8 cellular contexts compared by ENCODE assay signal in the genomic region with DNA sequence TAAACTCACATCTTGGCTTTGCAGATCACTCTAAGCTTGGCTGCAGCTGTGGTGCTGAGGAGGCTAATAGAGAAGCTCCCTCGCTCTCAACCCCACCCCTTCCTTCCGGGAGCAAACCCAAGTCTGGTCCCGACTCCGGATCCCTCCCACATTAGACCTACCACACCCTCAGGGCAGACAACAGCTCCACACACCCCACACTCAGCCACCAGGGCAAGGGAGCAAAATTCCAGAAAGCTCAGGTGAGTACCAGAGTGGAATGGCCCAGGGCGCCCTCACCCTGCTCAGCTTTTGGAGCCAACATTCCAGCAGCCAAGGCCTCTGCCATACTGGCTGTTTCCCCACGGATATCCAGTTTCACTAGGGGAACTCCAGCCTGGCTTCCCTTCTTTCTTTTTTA. TPM values are rescaled to one million over a fixed set of nuclear protein-coding genes. Genes with fewer than 3 reads are reported as not detected.
DNase-seq lines count a peak whose midpoint lies in the region; ATAC-seq and TF ChIP-seq lines count a peak whose summit lies in the region.
"Not testable (repeated sequence)": the region's sequence is repeated elsewhere in the genome, so short reads cannot be mapped to it uniquely, and the experiment has no call there.

No MANE protein-coding gene starts in this region.

- not testable (repeated sequence) for H3K9me3 Mint-ChIP-seq in CD8-positive, alpha-beta memory T cell; activated naive CD8-positive, alpha-beta T cell treated with anti-CD3 and anti-CD28 coated beads, Interleukin-2, amount 10 ng/mL, durations not matched to agents 7 days and 5 days

- 13 to 67% methylated on average over 1 to 3 of the region's 6 CpGs for WGBS in gastroesophageal sphincter (ENCODE audit: low coverage in 1 of 2), 2 donors
- 10 to 33% (median 12%) methylated on average over 3 to 6 of the region's 6 CpGs for WGBS in stomach, 5 donors

- TF ChIP-seq POLR2A in gastroesophageal sphincter (IDR thresholded peaks at IDR 0.05); stomach (IDR thresholded peaks at IDR 0.05): not testable (repeated sequence)

- not testable (repeated sequence) for H3K27me3 Mint-ChIP-seq in CD8-positive, alpha-beta memory T cell; activated naive CD8-positive, alpha-beta T cell treated with anti-CD3 and anti-CD28 coated beads, Interleukin-2, amount 10 ng/mL, durations not matched to agents 7 days and 5 days

- H3K4me2 ChIP-seq in skeletal muscle satellite cell (ENCODE audit: low read length), result peak overlapping the region; percentile 49

- not testable (repeated sequence) for TF ChIP-seq EP300 in gastroesophageal sphincter (IDR thresholded peaks at IDR 0.05); stomach (IDR thresholded peaks at IDR 0.05)

- H3K4me1 ChIP-seq in CD8-positive, alpha-beta memory T cell (ENCODE audit: insufficient read depth, low read length); gastroesophageal sphincter; skeletal muscle satellite cell (ENCODE audit: control insufficient read depth, insufficient read depth, low read length); stomach: not testable (repeated sequence)

- H3K36me3 Mint-ChIP-seq in CD8-positive, alpha-beta memory T cell; activated naive CD8-positive, alpha-beta T cell treated with anti-CD3 and anti-CD28 coated beads, Interleukin-2, amount 10 ng/mL, durations not matched to agents 7 days and 5 days: not testable (repeated sequence)

- not testable (repeated sequence) for H3K27me3 ChIP-seq in CD8-positive, alpha-beta memory T cell (ENCODE audit: insufficient read depth, low read length, poor library complexity, severe bottlenecking); gastroesophageal sphincter; skeletal muscle satellite cell (ENCODE audit: control insufficient read depth, insufficient read depth, low read length); stomach

- intact Hi-C loops in stomach (cut with DNase I; ENCODE audit: low total_unique reads), result not testable (repeated sequence)

- ATAC-seq in activated naive CD8-positive, alpha-beta T cell treated with anti-CD3 and anti-CD28 coated beads, Interleukin-2, amount 10 ng/mL, durations not matched to agents 7 days and 5 days (ENCODE audit: low read depth), result peak; percentile 59
- peak; percentile 82 for ATAC-seq in gastroesophageal sphincter

- not testable (repeated sequence) for H3K27ac ChIP-seq in CD8-positive, alpha-beta memory T cell (ENCODE audit: low read depth, low read length)
- H3K27ac ChIP-seq in gastroesophageal sphincter, result peak overlapping the region in 3 of 4 donors; percentile 49 to 68 (median 67)
- peak overlapping the region in 4 of 5 donors; percentile 42 to 70 (median 51) for H3K27ac ChIP-seq in stomach

- H3K4me3 ChIP-seq in CD8-positive, alpha-beta memory T cell (ENCODE audit: low read length); skeletal muscle satellite cell (ENCODE audit: low read length); stomach: not testable (repeated sequence)
- peak overlapping the region in 1 of 2 donors; percentile 25 for H3K4me3 ChIP-seq in gastroesophageal sphincter

- POLR2A ChIA-PET in CD8-positive, alpha-beta memory T cell (lab: Charles Lee); activated naive CD8-positive, alpha-beta T cell treated with anti-CD3 and anti-CD28 coated beads, Interleukin-2, amount 10 ng/mL, durations not matched to agents 7 days and 5 days (lab: Charles Lee): not testable (repeated sequence)

- peak overlapping the region in 7 of 8 donors; percentile 26 to 86 (median 60) for H3K27ac Mint-ChIP-seq in CD8-positive, alpha-beta memory T cell
- H3K27ac Mint-ChIP-seq in activated naive CD8-positive, alpha-beta T cell treated with anti-CD3 and anti-CD28 coated beads, Interleukin-2, amount 10 ng/mL, durations not matched to agents 7 days and 5 days, result not testable (repeated sequence)

- peak overlapping the region in 6 of 7 donors; percentile 56 to 87 (median 66) for H3K4me3 Mint-ChIP-seq in CD8-positive, alpha-beta memory T cell
- peak overlapping the region; percentile 44 for H3K4me3 Mint-ChIP-seq in activated naive CD8-positive, alpha-beta T cell treated with anti-CD3 and anti-CD28 coated beads, Interleukin-2, amount 10 ng/mL, durations not matched to agents 7 days and 5 days

- TF ChIP-seq CTCF in gastroesophageal sphincter (IDR thresholded peaks at IDR 0.05), result peak in 1 of 4 experiments; percentile 10
- TF ChIP-seq CTCF in stomach (IDR thresholded peaks at IDR 0.05), result not testable (repeated sequence)

- H3K9ac ChIP-seq in skeletal muscle satellite cell (ENCODE audit: low read depth, low read length), result not testable (repeated sequence)

- peak; percentile 0 to 62 (median 27) for DNase-seq in CD8-positive, alpha-beta memory T cell
- DNase-seq in T follicular helper cell (ENCODE audit: low read depth) (peak; percentile 0), mesenteric fat pad (ENCODE audit: low spot score) (peak; percentile 91), stomach (peak; percentile 32)
- peak; percentile 63 for DNase-seq in activated CD8-positive, alpha-beta memory T cell treated with anti-CD3 and anti-CD28 coated beads for 24 hours
- peak; percentile 45 for DNase-seq in activated naive CD8-positive, alpha-beta T cell treated with anti-CD3 and anti-CD28 coated beads, Interleukin-2, amount 10 ng/mL, durations not matched to agents 7 days and 5 days

- not testable (repeated sequence) for H3K4me1 Mint-ChIP-seq in CD8-positive, alpha-beta memory T cell; activated naive CD8-positive, alpha-beta T cell treated with anti-CD3 and anti-CD28 coated beads, Interleukin-2, amount 10 ng/mL, durations not matched to agents 7 days and 5 days

- not testable (repeated sequence) for H3K9me3 ChIP-seq in CD8-positive, alpha-beta memory T cell (ENCODE audit: low read length); gastroesophageal sphincter; skeletal muscle satellite cell (replicated peaks; ENCODE audit: low read length); stomach

- CTCF ChIA-PET in CD8-positive, alpha-beta memory T cell (lab: Charles Lee), result not testable (repeated sequence)

- not testable (repeated sequence) for H3K36me3 ChIP-seq in CD8-positive, alpha-beta memory T cell (ENCODE audit: insufficient read depth, low read length); gastroesophageal sphincter; skeletal muscle satellite cell (ENCODE audit: insufficient read depth, low read length); stomach

RNA-seq across cellular contexts. Expression of a gene that starts 9.9 kb away (rescaled TPM):
- total RNA-seq in CD8-positive, alpha-beta memory T cell, result 1 to 10 TPM in 1 of 2 experiments, under 1 TPM in 1; 0.78 to 1.0 TPM
- polyA plus RNA-seq in CD8-positive, alpha-beta memory T cell, result 1.1 TPM
- 1 to 10 TPM; 1.5 to 2.4 TPM for total RNA-seq in activated naive CD8-positive, alpha-beta T cell treated with anti-CD3 and anti-CD28 coated beads, Interleukin-2, amount 10 ng/mL, durations not matched to agents 7 days and 5 days
- total RNA-seq in gastroesophageal sphincter, result 10 to 100 TPM; 10.3 to 22.2 (median 14.8) TPM
- total RNA-seq in mesenteric fat pad, result 11.6 TPM
- 0.25 and 2.2 TPM in 2 replicates for total RNA-seq in skeletal muscle satellite cell (2012; rRNA removed)
- 10 to 100 TPM in 1 of 5 donors, 1 to 10 TPM in 3, not detected in 1; 2.6 to 60.3 (median 6.8) TPM for total RNA-seq in stomach
- 10 to 100 TPM in 2 of 3 donors, 1 to 10 TPM in 1; 8.0 to 34.5 (median 17.7) TPM for polyA plus RNA-seq in stomach

RNA-seq across cellular contexts. Expression of a gene that starts 15.3 kb away (rescaled TPM):
- 10 to 100 TPM; 61.7 to 64.7 TPM for total RNA-seq in CD8-positive, alpha-beta memory T cell
- polyA plus RNA-seq in CD8-positive, alpha-beta memory T cell, result 6.3 TPM
- total RNA-seq in activated naive CD8-positive, alpha-beta T cell treated with anti-CD3 and anti-CD28 coated beads, Interleukin-2, amount 10 ng/mL, durations not matched to agents 7 days and 5 days, result 10 to 100 TPM; 19.9 to 68.2 TPM
- 10 to 100 TPM; 11.4 to 30.7 (median 19.4) TPM for total RNA-seq in gastroesophageal sphincter
- 32.5 TPM for total RNA-seq in mesenteric fat pad
- total RNA-seq in skeletal muscle satellite cell (2012; rRNA removed), result 17.7 and 24.5 TPM in 2 replicates
- 100 to 1,000 TPM in 1 of 5 donors, 10 to 100 TPM in 1, 1 to 10 TPM in 1, not detected in 2; 4.2 to 103 (median 19.6) TPM for total RNA-seq in stomach
- polyA plus RNA-seq in stomach, result 10 to 100 TPM; 11.0 to 32.7 (median 18.6) TPM

RNA-seq across cellular contexts. Expression of a gene that starts 15.5 kb away (rescaled TPM):
- total RNA-seq in CD8-positive, alpha-beta memory T cell, result 10 to 100 TPM; 10.5 to 15.6 TPM
- 32.3 TPM for polyA plus RNA-seq in CD8-positive, alpha-beta memory T cell
- total RNA-seq in activated naive CD8-positive, alpha-beta T cell treated with anti-CD3 and anti-CD28 coated beads, Interleukin-2, amount 10 ng/mL, durations not matched to agents 7 days and 5 days, result 10 to 100 TPM in 1 of 2 experiments, 1 to 10 TPM in 1; 8.6 to 12.1 TPM
- total RNA-seq in gastroesophageal sphincter (1 to 10 TPM; 5.4 to 8.4 (median 7.4) TPM), mesenteric fat pad (8.8 TPM), stomach (100 to 1,000 TPM in 1 of 5 donors, 10 to 100 TPM in 2, 1 to 10 TPM in 1, not detected in 1; 1.8 to 366 (median 27.0) TPM)
- total RNA-seq in skeletal muscle satellite cell (2012; rRNA removed), result 28.4 and 37.8 TPM in 2 replicates
- polyA plus RNA-seq in stomach, result 10 to 100 TPM; 23.7 to 27.7 (median 25.4) TPM

RNA-seq across cellular contexts. Expression of a gene that starts 36.5 kb away (rescaled TPM):
- total RNA-seq in CD8-positive, alpha-beta memory T cell, result 10 to 100 TPM; 52.1 to 55.0 TPM
- 8.9 TPM for polyA plus RNA-seq in CD8-positive, alpha-beta memory T cell
- 100 to 1,000 TPM; 105 to 121 TPM for total RNA-seq in activated naive CD8-positive, alpha-beta T cell treated with anti-CD3 and anti-CD28 coated beads, Interleukin-2, amount 10 ng/mL, durations not matched to agents 7 days and 5 days
- total RNA-seq in gastroesophageal sphincter (100 to 1,000 TPM in 1 of 4 donors, 10 to 100 TPM in 2, 1 to 10 TPM in 1; 8.0 to 139 (median 42.1) TPM), mesenteric fat pad (60.0 TPM), stomach (100 to 1,000 TPM in 2 of 5 donors, 10 to 100 TPM in 3; 64.8 to 181 (median 93.2) TPM)
- 12.0 and 17.0 TPM in 2 replicates for total RNA-seq in skeletal muscle satellite cell (2012; rRNA removed)
- polyA plus RNA-seq in stomach, result 10 to 100 TPM; 19.2 to 83.1 (median 55.9) TPM

Comparison
In these comparisons a context has a peak if more than half of its experiments do, and no peak if none do; other contexts are left out.
1. DNase-seq: peak in every context shown above with its lines; median percentile 91 in mesenteric fat pad; 63 in activated CD8-positive, alpha-beta memory T cell treated with anti-CD3 and anti-CD28 coated beads for 24 hours; 45 in activated naive CD8-positive, alpha-beta T cell treated with anti-CD3 and anti-CD28 coated beads, Interleukin-2, amount 10 ng/mL, durations not matched to agents 7 days and 5 days; 32 in stomach; 27 in CD8-positive, alpha-beta memory T cell; 0 in T follicular helper cell.